In genomic region chr1:156006666-156007376, GRCh38 we compare ENCODE assay signal across 15 cellular contexts. TPM values are rescaled to one million over a fixed set of nuclear protein-coding genes. Genes with fewer than 3 reads are reported as not detected.
DNase-seq lines count a peak whose midpoint lies in the region; ATAC-seq and TF ChIP-seq lines count a peak whose summit lies in the region.
"Had no signal": no experiment of that assay in that cellular context is flagged by ENCODE, and none has a peak within 500 bp of the region (broad histone marks: within the 10 kb centered on the region; RNA-seq: fewer than 3 reads in every experiment).

No MANE protein-coding gene starts in this region.

- H3K9me3 ChIP-seq in right cardiac atrium (ENCODE audit: control insufficient read depth, low read length) (peaks cover 2% of the 10 kb centered on the region), tibial nerve (no peaks in the 10 kb centered on the region)
- H3K9me3 ChIP-seq: psoas muscle had no signal

- TF ChIP-seq POLR2A in tibial nerve (IDR thresholded peaks at IDR 0.05), result no peak

- WGBS in right cardiac atrium, result 54% methylated on average over 7 of the region's 7 CpGs
- 28 to 37% methylated on average over 7 of the region's 7 CpGs for WGBS in tibial nerve, 2 donors

- DNase-seq in cardiac septum (ENCODE audit: low spot score) (peak; percentile 17), right cardiac atrium (no peak), SK-MEL-5 (ENCODE audit: low read depth, low spot score) (peak; percentile 86), kidney tubule cell (ENCODE audit: low spot score) (peak; percentile 70), tibial nerve (ENCODE audit: low spot score in 2 of 2) (no peak), DMS79 treated with DMSO at 0.1 percent for 48 hours (lab: John Stamatoyannopoulos, UW) (no peak), NCI-H1436 treated with DMSO at 0.1 percent for 48 hours (lab: John Stamatoyannopoulos, UW) (no peak)
- DNase-seq in activated CD8-positive, alpha-beta memory T cell treated with anti-CD3 and anti-CD28 coated beads, Interleukin-2, amount 10 ng/mL, durations not matched to agents 7 days and 5 days, result no peak
- DNase-seq: psoas muscle; stimulated activated CD4-positive, alpha-beta T cell treated with anti-CD3 and anti-CD28 coated beads, Interleukin-4, amount 100 ng/mL, for 24 hours; stimulated activated naive B cell treated with anti-CD40 and anti-IgM and Interleukin-4, amounts not matched to agents 10 μg/mL and 1 μg/mL and 100 μg/mL, for 72 hours had no signal

- H3K27ac ChIP-seq in right cardiac atrium (ENCODE audit: low read length) (no peak overlapping the region), tibial nerve (peak overlapping the region; percentile 28 to 78 (median 57))
- H3K27ac ChIP-seq: psoas muscle had no signal

- TF ChIP-seq EP300 in tibial nerve (IDR thresholded peaks at IDR 0.05), result peak in 1 of 2 donors; percentile 13

- no peak for ATAC-seq in right cardiac atrium
- no peak for ATAC-seq in activated CD8-positive, alpha-beta memory T cell treated with anti-CD3 and anti-CD28 coated beads, Interleukin-2, amount 10 ng/mL, durations not matched to agents 7 days and 5 days
- ATAC-seq: activated naive CD4-positive, alpha-beta T cell treated with anti-CD3 and anti-CD28 coated beads, Interleukin-2, amount 50 U/mL, for 72 hours; psoas muscle; stimulated activated naive B cell treated with anti-CD40 and anti-IgM and Interleukin-4, amounts not matched to agents 10 μg/mL and 1 μg/mL and 100 μg/mL, for 72 hours had no signal

- H3K4me3 ChIP-seq in right cardiac atrium (ENCODE audit: low read length) (no peak overlapping the region), tibial nerve (no peak overlapping the region)
- H3K4me3 ChIP-seq: psoas muscle had no signal

- no peak overlapping the region for H3K4me3 Mint-ChIP-seq in activated CD8-positive, alpha-beta memory T cell treated with anti-CD3 and anti-CD28 coated beads, Interleukin-2, amount 10 ng/mL, durations not matched to agents 7 days and 5 days
- H3K4me3 Mint-ChIP-seq: stimulated activated naive B cell treated with anti-CD40 and anti-IgM and Interleukin-4, amounts not matched to agents 10 μg/mL and 1 μg/mL and 100 μg/mL, for 72 hours had no signal

- no peaks in the 10 kb centered on the region for H3K4me1 ChIP-seq in right cardiac atrium (ENCODE audit: control insufficient read depth, insufficient read depth, low read length)
- H3K4me1 ChIP-seq in tibial nerve, result peaks cover 0 to 19% (median 2%) of the 10 kb centered on the region in 4 donors

- H3K9me3 Mint-ChIP-seq in activated CD8-positive, alpha-beta memory T cell treated with anti-CD3 and anti-CD28 coated beads, Interleukin-2, amount 10 ng/mL, durations not matched to agents 7 days and 5 days (ENCODE audit: low read depth), result no peaks in the 10 kb centered on the region
- H3K9me3 Mint-ChIP-seq: activated naive CD4-positive, alpha-beta T cell treated with anti-CD3 and anti-CD28 coated beads, Interleukin-2, amount 50 U/mL, for 72 hours; stimulated activated naive B cell treated with anti-CD40 and anti-IgM and Interleukin-4, amounts not matched to agents 10 μg/mL and 1 μg/mL and 100 μg/mL, for 72 hours had no signal

- in situ Hi-C loops in SK-MEL-5 (cut with HindIII; ENCODE audit: low pct_unique_long_range_greater_than_20kb, low sequenced_read_pairs), result no loop called here

- intact Hi-C loops in cardiac septum (cut with DNase I), result loop anchor here (10.0 kb wide), 2 partner anchors 58 to 252 kb away; partner anchors contain the start of gene RAB25
- intact Hi-C loops in right cardiac atrium (cut with DNase I), result loop anchor here in 1 of 4 donors (10.0 kb wide), 1 partner anchor 48 kb away; the partner anchor contains the start of genes LAMTOR2 and UBQLN4

- H3K27me3 ChIP-seq in right cardiac atrium (ENCODE audit: control insufficient read depth, insufficient read depth) (no peaks in the 10 kb centered on the region), tibial nerve (no peaks in the 10 kb centered on the region)

- H3K36me3 ChIP-seq in tibial nerve, result peaks cover 5 to 41% (median 7%) of the 10 kb centered on the region in 3 donors

- H3K27me3 Mint-ChIP-seq in activated CD8-positive, alpha-beta memory T cell treated with anti-CD3 and anti-CD28 coated beads, Interleukin-2, amount 10 ng/mL, durations not matched to agents 7 days and 5 days, result no peaks in the 10 kb centered on the region

- peaks cover 16% of the 10 kb centered on the region for H3K4me1 Mint-ChIP-seq in activated CD8-positive, alpha-beta memory T cell treated with anti-CD3 and anti-CD28 coated beads, Interleukin-2, amount 10 ng/mL, durations not matched to agents 7 days and 5 days

- peaks cover 27% of the 10 kb centered on the region for H3K36me3 Mint-ChIP-seq in activated CD8-positive, alpha-beta memory T cell treated with anti-CD3 and anti-CD28 coated beads, Interleukin-2, amount 10 ng/mL, durations not matched to agents 7 days and 5 days
- H3K36me3 Mint-ChIP-seq: activated naive CD4-positive, alpha-beta T cell treated with anti-CD3 and anti-CD28 coated beads, Interleukin-2, amount 50 U/mL, for 72 hours had no signal

- H3K27ac Mint-ChIP-seq in activated CD8-positive, alpha-beta memory T cell treated with anti-CD3 and anti-CD28 coated beads, Interleukin-2, amount 10 ng/mL, durations not matched to agents 7 days and 5 days, result no peak overlapping the region
- H3K27ac Mint-ChIP-seq: activated naive CD4-positive, alpha-beta T cell treated with anti-CD3 and anti-CD28 coated beads, Interleukin-2, amount 50 U/mL, for 72 hours; stimulated activated naive B cell treated with anti-CD40 and anti-IgM and Interleukin-4, amounts not matched to agents 10 μg/mL and 1 μg/mL and 100 μg/mL, for 72 hours had no signal

- no peak for TF ChIP-seq CTCF in tibial nerve (IDR thresholded peaks at IDR 0.05)

- CTCF ChIA-PET in activated CD8-positive, alpha-beta memory T cell treated with anti-CD3 and anti-CD28 coated beads, Interleukin-2, amount 10 ng/mL, durations not matched to agents 7 days and 5 days (lab: Charles Lee), result interaction anchor here (1.8 kb wide), 1 partner anchor 17 kb away, joined by 7 read pairs; no protein-coding TSS in a partner anchor

RNA-seq across cellular contexts. Expression of gene SSR2, which starts 13.9 kb away (rescaled TPM):
- 81.2 TPM for total RNA-seq in cardiac septum
- total RNA-seq in right cardiac atrium, result 100 to 1,000 TPM in 1 of 4 donors, 10 to 100 TPM in 3; 82.0 to 112 (median 93.1) TPM
- 93.3 TPM for polyA plus RNA-seq in right cardiac atrium
- total RNA-seq in SK-MEL-5 (2014; rRNA removed; shearing (Covaris generic)), result 350 and 401 TPM in 2 replicates
- 442 and 515 TPM in 2 replicates for polyA plus RNA-seq in SK-MEL-5 (2015; cell fraction: cytosol; rRNA removed)
- 76.0 and 86.6 TPM in 2 replicates for polyA plus RNA-seq in SK-MEL-5 (2015; cell fraction: nucleus; rRNA removed)
- total RNA-seq in tibial nerve, result 100 to 1,000 TPM; 172 to 236 (median 212) TPM
- total RNA-seq in activated CD8-positive, alpha-beta memory T cell treated with anti-CD3 and anti-CD28 coated beads, Interleukin-2, amount 10 ng/mL, durations not matched to agents 7 days and 5 days, result 100 to 1,000 TPM; 185 to 200 TPM

RNA-seq across cellular contexts. Expression of gene ARHGEF2, which starts 28.5 kb away (rescaled TPM):
- total RNA-seq in cardiac septum (95.9 TPM), right cardiac atrium (10 to 100 TPM; 56.6 to 75.7 (median 66.7) TPM), tibial nerve (100 to 1,000 TPM; 105 to 195 (median 153) TPM)
- polyA plus RNA-seq in right cardiac atrium, result 34.9 TPM
- total RNA-seq in SK-MEL-5 (2014; rRNA removed; shearing (Covaris generic)), result 96.1 and 101 TPM in 2 replicates
- polyA plus RNA-seq in SK-MEL-5 (2015; cell fraction: cytosol; rRNA removed), result 198 and 222 TPM in 2 replicates
- polyA plus RNA-seq in SK-MEL-5 (2015; cell fraction: nucleus; rRNA removed), result 267 and 282 TPM in 2 replicates
- total RNA-seq in activated CD8-positive, alpha-beta memory T cell treated with anti-CD3 and anti-CD28 coated beads, Interleukin-2, amount 10 ng/mL, durations not matched to agents 7 days and 5 days, result 100 to 1,000 TPM; 159 to 161 TPM

RNA-seq across cellular contexts. Expression of gene UBQLN4, which starts 46.8 kb away (rescaled TPM):
- total RNA-seq in cardiac septum (26.3 TPM), right cardiac atrium (10 to 100 TPM; 23.9 to 28.7 (median 27.0) TPM), tibial nerve (10 to 100 TPM; 19.5 to 32.1 (median 22.8) TPM)
- polyA plus RNA-seq in right cardiac atrium, result 13.7 TPM
- 22.7 and 23.3 TPM in 2 replicates for total RNA-seq in SK-MEL-5 (2014; rRNA removed; shearing (Covaris generic))
- 36.2 and 43.5 TPM in 2 replicates for polyA plus RNA-seq in SK-MEL-5 (2015; cell fraction: cytosol; rRNA removed)
- 56.4 and 56.5 TPM in 2 replicates for polyA plus RNA-seq in SK-MEL-5 (2015; cell fraction: nucleus; rRNA removed)
- 10 to 100 TPM; 40.3 to 44.8 TPM for total RNA-seq in activated CD8-positive, alpha-beta memory T cell treated with anti-CD3 and anti-CD28 coated beads, Interleukin-2, amount 10 ng/mL, durations not matched to agents 7 days and 5 days

RNA-seq across cellular contexts. Expression of gene LAMTOR2, which starts 47.8 kb away (rescaled TPM):
- total RNA-seq in cardiac septum (49.8 TPM), right cardiac atrium (10 to 100 TPM; 43.8 to 55.2 (median 51.5) TPM), tibial nerve (10 to 100 TPM; 32.6 to 51.8 (median 47.8) TPM)
- polyA plus RNA-seq in right cardiac atrium, result 100 TPM
- 56.1 and 61.7 TPM in 2 replicates for total RNA-seq in SK-MEL-5 (2014; rRNA removed; shearing (Covaris generic))
- 80.4 and 108 TPM in 2 replicates for polyA plus RNA-seq in SK-MEL-5 (2015; cell fraction: cytosol; rRNA removed)
- 14.9 and 32.0 TPM in 2 replicates for polyA plus RNA-seq in SK-MEL-5 (2015; cell fraction: nucleus; rRNA removed)
- 10 to 100 TPM; 59.3 to 60.6 TPM for total RNA-seq in activated CD8-positive, alpha-beta memory T cell treated with anti-CD3 and anti-CD28 coated beads, Interleukin-2, amount 10 ng/mL, durations not matched to agents 7 days and 5 days

RNA-seq across cellular contexts. Expression of gene RAB25, which starts 54.1 kb away (rescaled TPM):
- total RNA-seq in cardiac septum, result not detected
- not detected for total RNA-seq in right cardiac atrium
- polyA plus RNA-seq in right cardiac atrium, result 0.07 TPM
- not detected in 2 replicates for total RNA-seq in SK-MEL-5 (2014; rRNA removed; shearing (Covaris generic))
- polyA plus RNA-seq in SK-MEL-5 (2015; cell fraction: cytosol; rRNA removed), result not detected in 2 replicates
- not detected in 2 replicates for polyA plus RNA-seq in SK-MEL-5 (2015; cell fraction: nucleus; rRNA removed)
- total RNA-seq in tibial nerve, result not detected
- total RNA-seq in activated CD8-positive, alpha-beta memory T cell treated with anti-CD3 and anti-CD28 coated beads, Interleukin-2, amount 10 ng/mL, durations not matched to agents 7 days and 5 days, result not detected
- total RNA-seq: fibroblast of lung; G401; psoas muscle; T-helper 1 cell treated with Interleukin-12 subunit alpha and Interleukin-12 subunit beta and Interleukin-4 antibody, amounts not matched to agents 30 ng/mL and 1 ng/mL, for 36 hours had no signal
- polyA plus RNA-seq: fibroblast of lung had no signal

Comparison
In these comparisons a context has a peak if more than half of its experiments do, and no peak if none do; other contexts are left out.
1. DNase-seq: peak in cardiac septum (single experiment), SK-MEL-5 (single experiment) and kidney tubule cell (single experiment); none in right cardiac atrium (0 of 3), tibial nerve (0 of 2), DMS79 treated with DMSO at 0.1 percent for 48 hours (single experiment), NCI-H1436 treated with DMSO at 0.1 percent for 48 hours (single experiment) and activated CD8-positive, alpha-beta memory T cell treated with anti-CD3 and anti-CD28 coated beads, Interleukin-2, amount 10 ng/mL, durations not matched to agents 7 days and 5 days (single experiment).